ENCODE assay signal across 8 cellular contexts in genomic region chr12:43835264-43835655, GRCh38. TPM values are rescaled to one million over a fixed set of nuclear protein-coding genes. Genes with fewer than 3 reads are reported as not detected.
DNase-seq lines count a peak whose midpoint lies in the region; ATAC-seq and TF ChIP-seq lines count a peak whose summit lies in the region.

No MANE protein-coding gene starts in this region.

- peak overlapping the region in 10 of 11 experiments; percentile 88 to 97 (median 92); a peak in 20 of 22 replicates for H3K27ac ChIP-seq in BLaER1 treated with 17β-estradiol and CSF1 and Interleukin-3, amounts not matched to agents 10 nM and 100 nM
- H3K27ac ChIP-seq in Karpas-422 (ENCODE audit: low read length) (no peak overlapping the region), mesendoderm (ENCODE audit: low read depth, low read length) (no peak overlapping the region)

- H3K4ac ChIP-seq in mesendoderm (ENCODE audit: low read depth, low read length): no peak overlapping the region

- H3K27me3 ChIP-seq in BLaER1 treated with 17β-estradiol and CSF1 and Interleukin-3, amounts not matched to agents 10 nM and 100 nM: no peaks in the 10 kb centered on the region
- H3K27me3 ChIP-seq in Karpas-422 (ENCODE audit: low read length) (no peaks in the 10 kb centered on the region), mesendoderm (ENCODE audit: insufficient read depth, low read length, poor library complexity) (no peaks in the 10 kb centered on the region)

- H2BK5ac ChIP-seq in mesendoderm (ENCODE audit: low read length): no peak overlapping the region

- peak; percentile 8 for ATAC-seq in GM21390 (IDR thresholded peaks at IDR 0.05; ENCODE audit: unreplicated experiment)

- WGBS in mesendoderm (ENCODE audit: extremely low coverage, insufficient coverage, low lambda C conversion rate): no CpG with 5 or more reads among the region's 6 CpGs

- H2AFZ ChIP-seq in Karpas-422 (ENCODE audit: low read length): peak overlapping the region; percentile 95

- H3K4me1 ChIP-seq in BLaER1 treated with 17β-estradiol and CSF1 and Interleukin-3, amounts not matched to agents 10 nM and 100 nM: peaks cover 29 to 53% (median 44%) of the 10 kb centered on the region in 10 experiments
- peaks cover 21% of the 10 kb centered on the region for H3K4me1 ChIP-seq in Karpas-422 (ENCODE audit: low read length)
- H3K4me1 ChIP-seq in mesendoderm (ENCODE audit: control insufficient read depth, low read depth, low read length): no peaks in the 10 kb centered on the region

- no peaks in the 10 kb centered on the region for H3K79me2 ChIP-seq in Karpas-422 (ENCODE audit: low read length)
- H3K79me2 ChIP-seq in mesendoderm (ENCODE audit: control insufficient read depth, insufficient read depth, low read length): no peaks in the 10 kb centered on the region

- H3K36me3 ChIP-seq in BLaER1 treated with 17β-estradiol and CSF1 and Interleukin-3, amounts not matched to agents 10 nM and 100 nM: no peaks in the 10 kb centered on the region
- H3K36me3 ChIP-seq in Karpas-422 (ENCODE audit: insufficient read depth, low read length) (no peaks in the 10 kb centered on the region), mesendoderm (ENCODE audit: control insufficient read depth, insufficient read depth, low read length) (no peaks in the 10 kb centered on the region)

- DNase-seq in Karpas-422 (no peak), cardiac fibroblast (ENCODE audit: low read depth in 2 of 2) (peak in 1 of 2 donors; percentile 18), mesendoderm (no peak), KG1 (lab: John Stamatoyannopoulos, UW) (no peak), NCI-H446 treated with DMSO at 0.1 percent for 48 hours (lab: John Stamatoyannopoulos, UW) (no peak), DMS114 treated with DMSO at 0.1 percent for 48 hours (lab: John Stamatoyannopoulos, UW; ENCODE audit: unreplicated experiment) (no peak)

- peak overlapping the region; percentile 82 to 96 (median 93) for H3K9ac ChIP-seq in BLaER1 treated with 17β-estradiol and CSF1 and Interleukin-3, amounts not matched to agents 10 nM and 100 nM
- H3K9ac ChIP-seq in Karpas-422 (ENCODE audit: low read length) (peak overlapping the region; percentile 78), mesendoderm (ENCODE audit: low read length) (peak overlapping the region; percentile 64)

- H3K79me1 ChIP-seq in mesendoderm (ENCODE audit: low read length): no peaks in the 10 kb centered on the region

- no peak for TF ChIP-seq CTCF in cardiac fibroblast (IDR thresholded peaks at IDR 0.05; ENCODE audit: low read depth, low read length)

- peak overlapping the region; percentile 86 for H3K56ac ChIP-seq in mesendoderm (ENCODE audit: low read length)

- no peak overlapping the region for H4K5ac ChIP-seq in mesendoderm (ENCODE audit: low read length)

- no peaks in the 10 kb centered on the region; a peak in 1 of 22 replicates for H4K20me1 ChIP-seq in BLaER1 treated with 17β-estradiol and CSF1 and Interleukin-3, amounts not matched to agents 10 nM and 100 nM
- H4K20me1 ChIP-seq in Karpas-422 (ENCODE audit: insufficient read depth, low read depth, low read length): no peaks in the 10 kb centered on the region

- no peak overlapping the region for H3K23ac ChIP-seq in mesendoderm (ENCODE audit: low read length)

- peak overlapping the region; percentile 80 to 95 (median 88) for H3K4me2 ChIP-seq in BLaER1 treated with 17β-estradiol and CSF1 and Interleukin-3, amounts not matched to agents 10 nM and 100 nM
- H3K4me2 ChIP-seq in Karpas-422 (ENCODE audit: low read depth, low read length, poor library complexity, severe bottlenecking) (peak overlapping the region; percentile 94), mesendoderm (ENCODE audit: low read length) (peak overlapping the region; percentile 75)

- peak overlapping the region; percentile 91 for H3K18ac ChIP-seq in mesendoderm (ENCODE audit: low read length)

- H4K8ac ChIP-seq in mesendoderm (ENCODE audit: low read depth, low read length): no peak overlapping the region

- H3K9me2 ChIP-seq in Karpas-422 (replicated peaks; ENCODE audit: insufficient read depth, low read length): no peaks in the 10 kb centered on the region

- no peaks in the 10 kb centered on the region for H3K9me3 ChIP-seq in BLaER1 treated with 17β-estradiol and CSF1 and Interleukin-3, amounts not matched to agents 10 nM and 100 nM (replicated peaks in 1 of 11)
- H3K9me3 ChIP-seq in Karpas-422 (ENCODE audit: low read length): no peaks in the 10 kb centered on the region

- H2BK15ac ChIP-seq in mesendoderm (replicated peaks; ENCODE audit: low read depth): no peak overlapping the region

- H2BK120ac ChIP-seq in mesendoderm (ENCODE audit: low read depth, low read length): no peak overlapping the region

- peak overlapping the region; percentile 71 to 90 (median 76) for H3K4me3 ChIP-seq in BLaER1 treated with 17β-estradiol and CSF1 and Interleukin-3, amounts not matched to agents 10 nM and 100 nM
- H3K4me3 ChIP-seq in Karpas-422 (ENCODE audit: low read length) (peak overlapping the region; percentile 82), cardiac fibroblast (replicated peaks in 1 of 2; ENCODE audit: low read depth in 2 of 2, low read length in 2 of 2) (peak overlapping the region; percentile 35 to 67), mesendoderm (ENCODE audit: low read length) (no peak overlapping the region)

- H2AK5ac ChIP-seq in mesendoderm (ENCODE audit: low read length): no peak overlapping the region

RNA-seq across cellular contexts. Expression of gene TMEM117, which starts 0.6 kb away (rescaled TPM):
- total RNA-seq in Karpas-422 (2014; rRNA removed; shearing (Covaris generic); ENCODE audit: low replicate concordance): 1.2 and 13.3 TPM in 2 replicates
- polyA plus RNA-seq in mesendoderm (2013, experiment 1 of 2): 0.58 TPM
- polyA plus RNA-seq in mesendoderm (2013, experiment 2 of 2): 0.53 TPM

RNA-seq across cellular contexts. Expression of gene TWF1, which starts 29.1 kb away (rescaled TPM):
- 29.9 and 62.2 TPM in 2 replicates for total RNA-seq in Karpas-422 (2014; rRNA removed; shearing (Covaris generic); ENCODE audit: low replicate concordance)
- polyA plus RNA-seq in mesendoderm (2013, experiment 1 of 2): 25.0 TPM
- 25.1 TPM for polyA plus RNA-seq in mesendoderm (2013, experiment 2 of 2)

Comparison
In these comparisons a context has a peak if more than half of its experiments do, and no peak if none do; other contexts are left out.
1. H3K27ac ChIP-seq: peak in BLaER1 treated with 17β-estradiol and CSF1 and Interleukin-3, amounts not matched to agents 10 nM and 100 nM (10 of 11); none in Karpas-422 (single experiment) and mesendoderm (single experiment).
2. Peak in every context shown above with its lines, with median percentiles within 50 percentile points of each other: H3K4me2 ChIP-seq and H3K9ac ChIP-seq.